ENCODE assay signal across 4 cellular contexts in the genomic region with DNA sequence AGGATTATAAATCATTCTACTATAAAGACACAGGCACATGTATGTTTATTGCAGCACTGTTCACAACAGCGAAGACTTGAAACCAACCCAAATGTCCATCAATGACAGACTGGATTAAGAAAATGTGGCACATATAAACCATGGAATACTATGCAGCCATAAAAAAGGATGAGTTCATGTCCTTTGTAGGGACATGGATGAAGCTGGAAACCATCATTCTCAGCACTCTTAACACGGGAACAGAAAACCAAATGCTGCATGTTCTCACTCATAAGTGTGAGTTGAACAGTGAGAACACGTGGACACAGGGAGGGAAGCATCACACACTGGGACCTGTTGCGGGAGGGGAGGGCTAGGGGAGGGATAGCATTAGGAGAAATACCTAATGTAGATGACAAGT. TPM values are rescaled to one million over a fixed set of nuclear protein-coding genes. Genes with fewer than 3 reads are reported as not detected.
"Had no signal": no experiment of that assay in that cellular context is flagged by ENCODE, and none has a peak within 500 bp of the region (broad histone marks: within the 10 kb centered on the region; RNA-seq: fewer than 3 reads in every experiment).

No MANE protein-coding gene starts in this region.

RNA-seq across cellular contexts. Expression of a gene that starts 42.4 kb away (rescaled TPM):
- total RNA-seq: HT-29, HT1080, IMR-90 had no signal
- polyA plus RNA-seq: IgD-negative memory B cell, IMR-90 had no signal
